Comparison of ENCODE assay signal across 1 cellular context in the genomic region with DNA sequence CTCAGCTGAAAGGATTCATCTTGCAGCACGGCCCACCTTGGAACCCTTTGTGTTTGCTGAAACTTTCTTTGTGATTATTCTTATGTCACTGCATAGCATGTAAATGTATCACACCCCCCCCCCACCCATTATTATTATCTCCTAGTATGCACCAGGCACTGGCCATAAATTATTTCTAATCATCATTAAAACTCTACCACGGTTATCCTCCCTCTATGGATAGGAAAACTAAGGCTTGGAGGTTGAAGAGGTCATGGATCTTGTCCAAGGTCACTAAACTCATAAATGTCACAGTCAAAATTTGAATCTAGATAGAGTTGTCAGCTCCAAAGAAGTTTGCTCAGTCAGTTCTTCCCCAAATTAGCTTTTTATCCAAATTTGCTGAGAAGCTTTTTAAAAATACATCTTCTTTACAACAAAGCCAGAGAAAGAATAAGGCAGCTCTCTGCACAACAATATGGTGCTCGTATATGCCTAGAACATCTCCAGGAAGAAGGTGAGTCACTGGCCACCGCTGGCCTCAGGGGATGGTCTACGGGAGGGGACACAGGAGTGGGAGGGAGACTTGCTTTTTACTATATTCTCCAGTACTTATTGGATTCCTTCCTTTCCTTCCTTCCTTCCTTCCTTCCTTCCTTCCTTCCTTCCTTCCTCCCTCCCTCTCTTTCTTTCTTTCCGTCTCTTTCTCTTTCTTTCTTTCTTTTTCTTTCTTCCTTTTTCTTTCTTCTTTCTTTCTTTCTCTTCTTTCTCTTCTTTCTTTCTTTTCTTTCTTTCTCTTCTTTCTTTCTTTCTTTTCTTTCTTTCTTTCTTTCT.
TF ChIP-seq lines count a peak whose summit lies in the region.

No MANE protein-coding gene starts in this region.

TF ChIP-seq in H1, 55 proteins besides CTCF, POLR2A, EP300 and RAD21:
- TF ChIP-seq NANOG (IDR thresholded peaks at IDR 0.05; ENCODE audit: insufficient read depth, low read depth, low read length, poor library complexity, severe bottlenecking) (no peak), YY1 (IDR thresholded peaks at IDR 0.05; ENCODE audit: low read depth, low read length) (no peak), JUN (IDR thresholded peaks at IDR 0.05; ENCODE audit: low read depth, low read length) (no peak), GABPA (IDR thresholded peaks at IDR 0.05; ENCODE audit: borderline replicate concordance, insufficient read depth, low read length) (no peak)
